8 cellular contexts compared by ENCODE assay signal in genomic region chr11:363948-364761, GRCh38. TPM values are rescaled to one million over a fixed set of nuclear protein-coding genes. Genes with fewer than 3 reads are reported as not detected.
DNase-seq lines count a peak whose midpoint lies in the region; ATAC-seq and TF ChIP-seq lines count a peak whose summit lies in the region.

No MANE protein-coding gene starts in this region.

- H3K27me3 ChIP-seq in left ventricle myocardium inferior (ENCODE audit: low read depth) (peaks cover 72% of the 10 kb centered on the region), left lung (peaks cover 22 to 52% of the 10 kb centered on the region in 2 donors)

- ATAC-seq in Right ventricle myocardium inferior, result peak; percentile 44
- peak; percentile 65 for ATAC-seq in left lung
- no peak for ATAC-seq in HG02610 (IDR thresholded peaks at IDR 0.05; ENCODE audit: unreplicated experiment)
- ATAC-seq in HG02852 (IDR thresholded peaks at IDR 0.05; ENCODE audit: unreplicated experiment), result no peak

- TF ChIP-seq CTCF in left ventricle myocardium inferior (IDR thresholded peaks at IDR 0.05; ENCODE audit: borderline replicate concordance), result no peak
- peak in 1 of 2 donors; percentile 22 for TF ChIP-seq CTCF in left lung (IDR thresholded peaks at IDR 0.05)

- H3K4me3 ChIP-seq in left ventricle myocardium inferior (no peak overlapping the region), left lung (no peak overlapping the region)

- H3K27ac ChIP-seq in left ventricle myocardium inferior (replicated peaks), result no peak overlapping the region
- H3K27ac ChIP-seq in left lung, result no peak overlapping the region

- H3K4me1 ChIP-seq in left ventricle myocardium inferior (peaks cover 11% of the 10 kb centered on the region), left lung (peaks cover 0 to 6% of the 10 kb centered on the region in 2 donors)

- DNase-seq in Right ventricle myocardium inferior (ENCODE audit: missing footprints), result no peak
- no peak for DNase-seq in left ventricle myocardium inferior
- peak; percentile 55 for DNase-seq in OCI-M1 (lab: John Stamatoyannopoulos, UW)
- peak; percentile 57 for DNase-seq in activated gamma-delta T cell treated with Interleukin-2 at 50 U/mL for 16 hours
- peak in 1 of 2 donors; percentile 86 for DNase-seq in left lung
- peak; percentile 25 to 64 (median 51) for DNase-seq in stimulated activated naive CD4-positive, alpha-beta T cell (lab: John Stamatoyannopoulos, UW)

- H3K9me3 ChIP-seq in left ventricle myocardium inferior (replicated peaks) (peaks cover 14% of the 10 kb centered on the region), left lung (peaks cover 0 to 12% of the 10 kb centered on the region in 2 donors)

- H3K36me3 ChIP-seq in left ventricle myocardium inferior (no peaks in the 10 kb centered on the region), left lung (no peaks in the 10 kb centered on the region)

- intact Hi-C loops in Right ventricle myocardium inferior (cut with DNase I) (no loop called here), left ventricle myocardium inferior (cut with micrococcal nuclease) (no loop called here), left lung (cut with DNase I) (no loop called here)

RNA-seq across cellular contexts. Expression of gene B4GALNT4, which starts 5.1 kb away (rescaled TPM):
- total RNA-seq in Right ventricle myocardium inferior (0.54 TPM), left ventricle myocardium inferior (1.5 TPM), left lung (1 to 10 TPM; 1.4 to 2.3 TPM)

RNA-seq across cellular contexts. Expression of gene PKP3, which starts 29.9 kb away (rescaled TPM):
- total RNA-seq in Right ventricle myocardium inferior, result 0.32 TPM
- total RNA-seq in left ventricle myocardium inferior, result 0.52 TPM
- total RNA-seq in left lung, result 10 to 100 TPM; 43.3 to 48.6 TPM

RNA-seq across cellular contexts. Expression of gene IFITM3, which starts 43.5 kb away (rescaled TPM):
- 401 TPM for total RNA-seq in Right ventricle myocardium inferior
- 259 TPM for total RNA-seq in left ventricle myocardium inferior
- 1,000 to 10,000 TPM in 1 of 2 donors, 100 to 1,000 TPM in 1; 724 to 1,115 TPM for total RNA-seq in left lung

RNA-seq across cellular contexts. Expression of gene IFITM1, which starts 50.3 kb away (rescaled TPM):
- 125 TPM for total RNA-seq in Right ventricle myocardium inferior
- 83.5 TPM for total RNA-seq in left ventricle myocardium inferior
- total RNA-seq in left lung, result 100 to 1,000 TPM in 1 of 2 donors, 10 to 100 TPM in 1; 98.7 to 149 TPM

RNA-seq across cellular contexts. Expression of gene SIGIRR, which starts 50.6 kb away (rescaled TPM):
- 50.0 TPM for total RNA-seq in Right ventricle myocardium inferior
- 34.9 TPM for total RNA-seq in left ventricle myocardium inferior
- 10 to 100 TPM; 59.0 to 74.8 TPM for total RNA-seq in left lung

Comparison
In these comparisons a context has a peak if more than half of its experiments do, and no peak if none do; other contexts are left out.
1. ATAC-seq: peak in Right ventricle myocardium inferior (single experiment) and left lung (single experiment); none in HG02610 (single experiment) and HG02852 (single experiment).
2. DNase-seq: peak in OCI-M1 (single experiment), activated gamma-delta T cell treated with Interleukin-2 at 50 U/mL for 16 hours (single experiment) and stimulated activated naive CD4-positive, alpha-beta T cell (6 of 6); none in Right ventricle myocardium inferior (single experiment) and left ventricle myocardium inferior (single experiment).
3. RNA of gene PKP3, which starts 29.9 kb away (total RNA-seq): 43.3 to 48.6 TPM in left lung; 0.52 TPM in left ventricle myocardium inferior (single experiment) and 0.32 TPM in Right ventricle myocardium inferior (single experiment); every median in the first group is over 10 times any median in the second.